22 cellular contexts compared by ENCODE assay signal in genomic region chr5:180251141-180251540, GRCh38. TPM values are rescaled to one million over a fixed set of nuclear protein-coding genes. Genes with fewer than 3 reads are reported as not detected.
"Had no signal": no experiment of that assay in that cellular context is flagged by ENCODE, and none has a peak within 500 bp of the region (broad histone marks: within the 10 kb centered on the region; RNA-seq: fewer than 3 reads in every experiment).

No MANE protein-coding gene starts in this region.

- ATAC-seq: activated CD4-positive, CD25-positive, alpha-beta regulatory T cell treated with anti-CD3 and anti-CD28 coated beads, Interleukin-2, amount 50 U/mL, for 24 hours; activated T-cell treated with anti-CD3 and anti-CD28 coated beads, Interleukin-2, amount 50 U/mL, for 72 hours; foreskin keratinocyte; left lobe of liver; T-cell had no signal

- H3K4me1 Mint-ChIP-seq: activated CD4-positive, alpha-beta memory T cell treated with anti-CD3 and anti-CD28 coated beads, Interleukin-2, amount 10 ng/mL, durations not matched to agents 7 days and 5 days; activated CD4-positive, alpha-beta T cell treated with anti-CD3 and anti-CD28 coated beads, Interleukin-2, amount 10 ng/mL, durations not matched to agents 24 days and 14 days; naive B cell had no signal

- DNase-seq: activated CD4-positive, alpha-beta memory T cell treated with anti-CD3 and anti-CD28 coated beads, Interleukin-2, amount 10 ng/mL, durations not matched to agents 7 days and 5 days; activated CD4-positive, alpha-beta T cell treated with anti-CD3 and anti-CD28 coated beads, Interleukin-2, amount 10 ng/mL, durations not matched to agents 24 days and 14 days; activated effector memory CD4-positive, alpha-beta T cell treated with anti-CD3 and anti-CD28 coated beads, Interleukin-2, amount 50 U/mL, for 16 hours; activated naive CD4-positive, alpha-beta T cell treated with anti-CD3 and anti-CD28 coated beads, Interleukin-2, amount 50 U/mL, for 16 hours; activated T-cell treated with anti-CD3 and anti-CD28 coated beads, Interleukin-2, amount 50 U/mL, for 72 hours; cortex of kidney; foreskin keratinocyte; naive B cell; stimulated activated CD4-positive, alpha-beta T cell treated with anti-CD3 and anti-CD28 coated beads, Interleukin-4, amount 100 ng/mL, for 4 hours; T-cell had no signal

- H3K27me3 Mint-ChIP-seq: activated CD4-positive, alpha-beta memory T cell treated with anti-CD3 and anti-CD28 coated beads, Interleukin-2, amount 10 ng/mL, durations not matched to agents 7 days and 5 days; activated CD4-positive, alpha-beta T cell treated with anti-CD3 and anti-CD28 coated beads, Interleukin-2, amount 10 ng/mL, durations not matched to agents 24 days and 14 days; central memory CD8-positive, alpha-beta T cell; naive B cell; stimulated activated naive CD8-positive, alpha-beta T cell treated with anti-CD3 and anti-CD28 coated beads, Interleukin-15, Interleukin-2, amounts not matched to agents 100 ng/mL and 50 ng/mL, for 24 hours; T-cell had no signal

- H3K27ac Mint-ChIP-seq: activated CD4-positive, alpha-beta memory T cell treated with anti-CD3 and anti-CD28 coated beads, Interleukin-2, amount 10 ng/mL, durations not matched to agents 7 days and 5 days; activated CD4-positive, alpha-beta T cell treated with anti-CD3 and anti-CD28 coated beads, Interleukin-2, amount 10 ng/mL, durations not matched to agents 24 days and 14 days; activated T-cell treated with anti-CD3 and anti-CD28 coated beads, Interleukin-2, amount 50 U/mL, for 72 hours; naive B cell; stimulated activated naive CD8-positive, alpha-beta T cell treated with anti-CD3 and anti-CD28 coated beads, Interleukin-15, Interleukin-2, amounts not matched to agents 100 ng/mL and 50 ng/mL, for 24 hours; T-cell; T-helper 2 cell treated with Interferon-gamma antibody and Interleukin-4, amounts not matched to agents 5 μg/mL and 100 μg/mL, for 36 hours had no signal

- H3K4me1 ChIP-seq: breast epithelium, foreskin keratinocyte, prostate gland, tibial nerve had no signal

- H3K4me3 ChIP-seq: breast epithelium, lung, prostate gland, tibial nerve had no signal

- H3K36me3 ChIP-seq: prostate gland had no signal

- H3K4me3 Mint-ChIP-seq: activated CD4-positive, alpha-beta memory T cell treated with anti-CD3 and anti-CD28 coated beads, Interleukin-2, amount 10 ng/mL, durations not matched to agents 7 days and 5 days; activated CD4-positive, alpha-beta T cell treated with anti-CD3 and anti-CD28 coated beads, Interleukin-2, amount 10 ng/mL, durations not matched to agents 24 days and 14 days; activated T-cell treated with anti-CD3 and anti-CD28 coated beads, Interleukin-2, amount 50 U/mL, for 72 hours; central memory CD8-positive, alpha-beta T cell; naive B cell; stimulated activated naive CD8-positive, alpha-beta T cell treated with anti-CD3 and anti-CD28 coated beads, Interleukin-15, Interleukin-2, amounts not matched to agents 100 ng/mL and 50 ng/mL, for 24 hours; T-cell; T-helper 2 cell treated with Interferon-gamma antibody and Interleukin-4, amounts not matched to agents 5 μg/mL and 100 μg/mL, for 36 hours had no signal

- H3K27me3 ChIP-seq: breast epithelium, foreskin keratinocyte, tibial nerve had no signal

RNA-seq across cellular contexts. Expression of gene RASGEF1C, which starts 42.1 kb away (rescaled TPM):
- total RNA-seq: activated CD4-positive, alpha-beta memory T cell treated with anti-CD3 and anti-CD28 coated beads, Interleukin-2, amount 10 ng/mL, durations not matched to agents 7 days and 5 days; activated CD4-positive, alpha-beta T cell treated with anti-CD3 and anti-CD28 coated beads, Interleukin-2, amount 10 ng/mL, durations not matched to agents 24 days and 14 days; activated T-cell treated with anti-CD3 and anti-CD28 coated beads, Interleukin-2, amount 50 U/mL, for 72 hours; epithelial cell of proximal tubule; foreskin keratinocyte; glomerular endothelial cell; mesenteric fat pad; T-cell had no signal
